8 cellular contexts compared by ENCODE assay signal in the genomic region with DNA sequence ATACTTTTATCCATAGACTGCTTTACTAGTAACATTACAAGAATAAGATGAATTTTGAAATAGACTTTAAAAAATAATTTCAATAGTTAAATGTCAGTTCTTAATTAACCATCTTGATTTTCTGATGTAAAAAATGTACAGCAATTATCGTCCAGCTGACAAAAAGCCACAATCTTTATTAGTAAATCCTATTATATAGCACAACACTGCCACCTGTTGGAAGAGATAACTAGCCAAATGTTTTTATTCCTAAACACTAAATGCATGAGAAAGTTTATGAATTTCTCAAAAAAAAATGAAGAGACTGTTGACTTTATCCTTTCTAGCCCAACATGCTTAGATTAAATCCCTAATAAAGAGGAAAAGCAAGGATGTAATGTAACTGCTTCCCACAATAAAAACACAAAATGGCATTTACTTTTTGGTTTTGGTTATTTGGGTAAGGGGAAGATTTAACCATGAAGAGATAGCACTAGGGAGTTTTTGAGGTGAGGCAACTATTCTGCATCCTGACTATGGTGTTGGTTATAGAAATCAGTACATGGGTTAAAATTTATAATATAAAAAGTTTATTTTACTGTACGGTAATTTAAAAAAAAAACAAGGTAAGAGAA. TPM values are rescaled to one million over a fixed set of nuclear protein-coding genes. Genes with fewer than 3 reads are reported as not detected.
DNase-seq lines count a peak whose midpoint lies in the region; ATAC-seq and TF ChIP-seq lines count a peak whose summit lies in the region.

No MANE protein-coding gene starts in this region.

- no peak overlapping the region for H2AK9ac ChIP-seq in IMR-90 (replicated peaks; ENCODE audit: low read depth, low read length, poor library complexity)

- H3K14ac ChIP-seq in IMR-90 (replicated peaks; ENCODE audit: low read depth, low read length), result no peak overlapping the region

- no peak overlapping the region for H3K4ac ChIP-seq in IMR-90 (ENCODE audit: low read depth, low read length)

- H4K8ac ChIP-seq in IMR-90 (ENCODE audit: low read depth in 2 of 2, low read length in 2 of 2), result no peak overlapping the region

- no peak overlapping the region for H4K91ac ChIP-seq in IMR-90 (ENCODE audit: insufficient read depth, low read depth, low read length)

- POLR2A ChIA-PET in IMR-90 (lab: Charles Lee; ENCODE audit: unreplicated experiment), result interaction anchor here (1.0 kb wide), 1 partner anchor 139 kb away, joined by 3 read pairs; the partner anchor contains the start of gene STK17A

- DNase-seq in Calu3, result peak; percentile 28
- peak; percentile 71 for DNase-seq in IMR-90
- DNase-seq in SK-MEL-5 (ENCODE audit: low read depth, low spot score), result peak; percentile 73
- peak; percentile 37 to 81 for DNase-seq in fibroblast of lung (ENCODE audit: low read depth in 2 of 2)
- peak; percentile 11 for DNase-seq in pulmonary artery endothelial cell (ENCODE audit: low read depth, low spot score)
- DNase-seq in activated T-cell treated with anti-CD3 and anti-CD28 coated beads for 4 hours, result no peak
- DNase-seq in stimulated activated naive CD4-positive, alpha-beta T cell treated with Interleukin-2 at 50 U/mL for 16 hours (lab: John Stamatoyannopoulos, UW), result no peak

- H3K4me3 ChIP-seq in IMR-90 (ENCODE audit: insufficient read depth, low read depth, low read length) (no peak overlapping the region), fibroblast of lung (replicated peaks in 1 of 4; ENCODE audit: control extremely low read depth in 1 of 4, insufficient read depth in 1 of 4, low read depth in 3 of 4, low read length in 4 of 4) (no peak overlapping the region)

- H3K4me2 ChIP-seq in IMR-90 (ENCODE audit: low read depth, low read length) (no peak overlapping the region), fibroblast of lung (ENCODE audit: extremely low read depth, insufficient read depth, low read length) (no peak overlapping the region)

- intact Hi-C loops in Calu3 (cut with micrococcal nuclease; ENCODE audit: unreplicated experiment) (loop anchor here (1.0 to 10.0 kb wide), 3 partner anchors 139 to 780 kb away; no protein-coding TSS in a partner anchor), IMR-90 (cut with micrococcal nuclease) (loop anchor here (1.0 to 5.0 kb wide), 5 partner anchors 138 to 780 kb away; partner anchors contain the start of gene STK17A)

- H3K4me1 Mint-ChIP-seq in Calu3 (ENCODE audit: low read depth, unreplicated experiment), result peaks cover 18% of the 10 kb centered on the region

- no peak overlapping the region for H3K9ac ChIP-seq in IMR-90 (ENCODE audit: low read depth, low read length)
- H3K9ac ChIP-seq in fibroblast of lung (ENCODE audit: insufficient read depth, low read length), result no peak overlapping the region

- H3K27ac Mint-ChIP-seq in Calu3 (ENCODE audit: unreplicated experiment), result no peak overlapping the region

- no peaks in the 10 kb centered on the region for H3K36me3 ChIP-seq in IMR-90 (ENCODE audit: control insufficient read depth, insufficient read depth, low read length)
- no peaks in the 10 kb centered on the region for H3K36me3 ChIP-seq in fibroblast of lung (ENCODE audit: control insufficient read depth, insufficient read depth, low read length)

- no peak overlapping the region for H3K56ac ChIP-seq in IMR-90 (ENCODE audit: extremely low read depth, insufficient read depth, low read length)

- no peak overlapping the region for H3K18ac ChIP-seq in IMR-90 (ENCODE audit: low read depth, low read length)

- H4K5ac ChIP-seq in IMR-90 (ENCODE audit: low read depth, low read length), result no peak overlapping the region

- H3K4me3 Mint-ChIP-seq in Calu3 (ENCODE audit: low read depth, unreplicated experiment), result no peak overlapping the region

- H3K36me3 Mint-ChIP-seq in Calu3 (ENCODE audit: insufficient read depth, unreplicated experiment), result no peaks in the 10 kb centered on the region

- H3K9me3 Mint-ChIP-seq in Calu3 (ENCODE audit: low read depth, unreplicated experiment), result peaks cover 3% of the 10 kb centered on the region

- CTCF ChIA-PET in Calu3 (lab: Charles Lee), result interaction anchor here (0.5 to 3.8 kb wide), 3 partner anchors 21 to 433 kb away, joined by 3 to 27 read pairs (median 5); partner anchors contain the start of gene STK17A
- CTCF ChIA-PET in IMR-90 (lab: Yijun Ruan, JAX), result interaction anchor here (0.6 to 4.0 kb wide), 4 partner anchors 21 to 266 kb away, joined by 3 to 22 read pairs (median 4); partner anchors contain the start of gene STK17A

- no CpG with 5 or more reads among the region's 2 CpGs for WGBS in IMR-90 (ENCODE audit: extremely low coverage in 2 of 2, insufficient read length in 1 of 2), 2 experiments

- TF ChIP-seq CTCF in Calu3 (IDR thresholded peaks at IDR 0.05; ENCODE audit: unreplicated experiment) (peak; percentile 67), IMR-90 (conservative IDR thresholded peaks at IDR 0.05; ENCODE audit: low read depth, low read length) (peak; percentile 75), fibroblast of lung (conservative IDR thresholded peaks at IDR 0.05 in 1 of 2, IDR thresholded peaks at IDR 0.05 in 1 of 2; ENCODE audit: low read depth in 1 of 2, low read length in 2 of 2) (peak; percentile 14 to 53)

- no peaks in the 10 kb centered on the region for H3K27me3 Mint-ChIP-seq in Calu3 (ENCODE audit: unreplicated experiment)

- no peak overlapping the region for H3K27ac ChIP-seq in IMR-90 (ENCODE audit: insufficient read depth, low read length)
- H3K27ac ChIP-seq in fibroblast of lung (ENCODE audit: insufficient read depth, low read length), result no peak overlapping the region

- H3K23ac ChIP-seq in IMR-90 (ENCODE audit: low read depth, low read length), result no peak overlapping the region

- no peak overlapping the region for H2BK20ac ChIP-seq in IMR-90 (ENCODE audit: low read depth, low read length)

- H3K79me1 ChIP-seq in IMR-90 (ENCODE audit: low read depth in 1 of 2, low read length in 2 of 2), result peaks cover 9 to 38% of the 10 kb centered on the region in 2 experiments

- no peak overlapping the region for H2BK15ac ChIP-seq in IMR-90 (ENCODE audit: low read depth, low read length)

- dilution Hi-C loops in IMR-90 (cut with HindIII; ENCODE audit: low sequenced_read_pairs, unreplicated experiment), result no loop called here

- no peaks in the 10 kb centered on the region for H3K27me3 ChIP-seq in IMR-90 (ENCODE audit: control insufficient read depth, insufficient read depth, low read length)
- no peaks in the 10 kb centered on the region for H3K27me3 ChIP-seq in fibroblast of lung (ENCODE audit: control insufficient read depth, insufficient read depth, low read length)

- no peak overlapping the region for H2BK5ac ChIP-seq in IMR-90 (ENCODE audit: low read depth, low read length, poor library complexity, severe bottlenecking)

- no peak overlapping the region for H2AK5ac ChIP-seq in IMR-90 (ENCODE audit: low read depth, low read length)

- TF ChIP-seq RAD21 in IMR-90 (IDR thresholded peaks at IDR 0.05; ENCODE audit: low read length), result peak; percentile 73

- peaks cover 3% of the 10 kb centered on the region for H3K4me1 ChIP-seq in IMR-90 (ENCODE audit: control insufficient read depth, insufficient read depth, low read length)
- peaks cover 3% of the 10 kb centered on the region for H3K4me1 ChIP-seq in fibroblast of lung (ENCODE audit: control insufficient read depth, extremely low read depth, insufficient read depth, low read length)

- no peak overlapping the region for H2AFZ ChIP-seq in IMR-90 (replicated peaks; ENCODE audit: low read length, poor library complexity)
- H2AFZ ChIP-seq in fibroblast of lung (ENCODE audit: low read length), result no peak overlapping the region

- no peak overlapping the region for H2BK120ac ChIP-seq in IMR-90 (ENCODE audit: low read depth, low read length)

- H4K20me1 ChIP-seq in IMR-90 (ENCODE audit: insufficient read depth, low read length) (peaks cover 5% of the 10 kb centered on the region; the same call in 1 of the 2 replicates), fibroblast of lung (ENCODE audit: control insufficient read depth, extremely low read depth, insufficient read depth, low read length) (no peaks in the 10 kb centered on the region)

- TF ChIP-seq POLR2A in IMR-90 (IDR thresholded peaks at IDR 0.05; ENCODE audit: low read depth, low read length), result no peak

- ATAC-seq in IMR-90 (ENCODE audit: low read depth) (peak; percentile 46), HG02973 (IDR thresholded peaks at IDR 0.05; ENCODE audit: unreplicated experiment) (no peak)

- H3K79me2 ChIP-seq in fibroblast of lung (ENCODE audit: control insufficient read depth, insufficient read depth, low read length), result peaks cover 21% of the 10 kb centered on the region

- H3K9me3 ChIP-seq in IMR-90 (ENCODE audit: control insufficient read depth, insufficient read depth, low read length) (no peaks in the 10 kb centered on the region), fibroblast of lung (ENCODE audit: control insufficient read depth, insufficient read depth, low read depth, low read length) (no peaks in the 10 kb centered on the region)

- H3K9me1 ChIP-seq in IMR-90 (ENCODE audit: insufficient read depth, low read length), result no peaks in the 10 kb centered on the region

- in situ Hi-C loops in IMR-90 (cut with MboI; ENCODE audit: low sequenced_read_pairs), result loop anchor here (5.0 to 25.0 kb wide), 3 partner anchors 116 to 776 kb away; no protein-coding TSS in a partner anchor
- in situ Hi-C loops in SK-MEL-5 (cut with HindIII; ENCODE audit: low pct_unique_long_range_greater_than_20kb, low sequenced_read_pairs), result loop anchor here (25.0 kb wide), 1 partner anchor 784 kb away; the partner anchor contains the start of genes MRPL32 and PSMA2

- BruUV-seq in Calu3 (replicated peaks; lab: Mats Ljungman, UMichigan) (no TSS peak), IMR-90 (replicated peaks; lab: Mats Ljungman, UMichigan) (no TSS peak)

RNA-seq across cellular contexts. Expression of gene COA1, which starts 8.0 kb away (rescaled TPM):
- total RNA-seq in Calu3 (2022) (101 and 109 TPM in 2 replicates), IMR-90 (2012; rRNA removed) (59.5 and 66.4 TPM in 2 replicates), fibroblast of lung (34.2 and 39.6 TPM in 2 replicates), pulmonary artery endothelial cell (47.8 and 53.5 TPM in 2 replicates)
- polyA plus RNA-seq in IMR-90 (2012; rRNA removed) (24.2 and 34.2 TPM in 2 replicates), fibroblast of lung (28.8 and 30.7 TPM in 2 replicates)
- polyA plus RNA-seq in IMR-90 (2012; cell fraction: cytosol; rRNA removed), result 8.0 and 13.1 TPM in 2 replicates
- polyA plus RNA-seq in IMR-90 (2012; cell fraction: nucleus; rRNA removed; ENCODE audit: low replicate concordance), result 10.3 and 43.3 TPM in 2 replicates
- 79.6 and 80.1 TPM in 2 replicates for total RNA-seq in SK-MEL-5 (2014; rRNA removed; shearing (Covaris generic))
- polyA plus RNA-seq in SK-MEL-5 (2015; cell fraction: cytosol; rRNA removed), result 95.3 and 96.0 TPM in 2 replicates
- 159 and 167 TPM in 2 replicates for polyA plus RNA-seq in SK-MEL-5 (2015; cell fraction: nucleus; rRNA removed)
- polyA plus RNA-seq in fibroblast of lung (2012), result 41.2 and 48.5 TPM in 2 replicates
- 15.1 and 31.4 TPM in 2 replicates for polyA minus RNA-seq in fibroblast of lung (ENCODE audit: low replicate concordance)

RNA-seq across cellular contexts. Expression of gene BLVRA, which starts 37.2 kb away (rescaled TPM):
- 29.8 and 36.4 TPM in 2 replicates for total RNA-seq in Calu3 (2022)
- 32.3 and 35.8 TPM in 2 replicates for total RNA-seq in IMR-90 (2012; rRNA removed)
- 47.1 and 50.8 TPM in 2 replicates for polyA plus RNA-seq in IMR-90 (2012; rRNA removed)
- 32.2 and 46.4 TPM in 2 replicates for polyA plus RNA-seq in IMR-90 (2012; cell fraction: cytosol; rRNA removed)
- 8.3 and 20.3 TPM in 2 replicates for polyA plus RNA-seq in IMR-90 (2012; cell fraction: nucleus; rRNA removed; ENCODE audit: low replicate concordance)
- total RNA-seq in SK-MEL-5 (2014; rRNA removed; shearing (Covaris generic)), result 32.8 and 34.9 TPM in 2 replicates
- polyA plus RNA-seq in SK-MEL-5 (2015; cell fraction: cytosol; rRNA removed), result 42.0 and 55.9 TPM in 2 replicates
- 9.6 and 12.3 TPM in 2 replicates for polyA plus RNA-seq in SK-MEL-5 (2015; cell fraction: nucleus; rRNA removed)
- 56.2 and 72.8 TPM in 2 replicates for total RNA-seq in fibroblast of lung
- polyA plus RNA-seq in fibroblast of lung, result 108 and 124 TPM in 2 replicates
- polyA plus RNA-seq in fibroblast of lung (2012), result 104 and 114 TPM in 2 replicates
- polyA minus RNA-seq in fibroblast of lung (ENCODE audit: low replicate concordance), result 52.7 and 54.6 TPM in 2 replicates
- 32.8 and 40.1 TPM in 2 replicates for total RNA-seq in pulmonary artery endothelial cell

Comparison
In these comparisons a context has a peak if more than half of its experiments do, and no peak if none do; other contexts are left out.
1. DNase-seq: peak in Calu3 (single experiment), IMR-90 (single experiment), SK-MEL-5 (single experiment), fibroblast of lung (2 of 2) and pulmonary artery endothelial cell (single experiment); none in activated T-cell treated with anti-CD3 and anti-CD28 coated beads for 4 hours (single experiment) and stimulated activated naive CD4-positive, alpha-beta T cell treated with Interleukin-2 at 50 U/mL for 16 hours (single experiment).
2. Peak in every context shown above with its lines, with median percentiles within 50 percentile points of each other: CTCF ChIP-seq.